In genomic region chrX:1518512-1518911, GRCh38 we compare ENCODE assay signal across 21 cellular contexts. TPM values are rescaled to one million over a fixed set of nuclear protein-coding genes. Genes with fewer than 3 reads are reported as not detected.
DNase-seq lines count a peak whose midpoint lies in the region; ATAC-seq and TF ChIP-seq lines count a peak whose summit lies in the region.
"Had no signal": no experiment of that assay in that cellular context is flagged by ENCODE, and none has a peak within 500 bp of the region (broad histone marks: within the 10 kb centered on the region; RNA-seq: fewer than 3 reads in every experiment).

No MANE protein-coding gene starts in this region.

- H3K36me3 ChIP-seq in Karpas-422 (ENCODE audit: insufficient read depth, low read length) (peaks cover 43% of the 10 kb centered on the region), neutrophil (no peaks in the 10 kb centered on the region)

- H2AFZ ChIP-seq in Karpas-422 (ENCODE audit: low read length) = no peak overlapping the region
- H2AFZ ChIP-seq: hepatocyte had no signal

- peak overlapping the region; percentile 15 for H3K27ac Mint-ChIP-seq in T-helper 2 cell treated with Interferon-gamma antibody and Interleukin-4, amounts not matched to agents 5 μg/mL and 100 μg/mL, for 36 hours
- H3K27ac Mint-ChIP-seq in activated T-helper 2 cell treated with anti-CD3 and anti-CD28 coated beads, Interferon-gamma antibody, Interleukin-2, Interleukin-4, amounts not matched to agents 10 μg/mL and 5 μg/mL and 100 μg/mL, durations not matched to agents 14 hours and 24 hours and 36 hours = peak overlapping the region; percentile 15
- H3K27ac Mint-ChIP-seq: progenitor cell of endocrine pancreas had no signal

- intact Hi-C loops in activated T-helper 2 cell treated with anti-CD3 and anti-CD28 coated beads, Interferon-gamma antibody, Interleukin-2, Interleukin-4, amounts not matched to agents 10 μg/mL and 5 μg/mL and 100 μg/mL, durations not matched to agents 14 hours and 24 hours and 36 hours (cut with micrococcal nuclease) = no loop called here

- H3K9me3 ChIP-seq in Karpas-422 (ENCODE audit: low read length) (peaks cover 9% of the 10 kb centered on the region; the same call in 1 of the 2 replicates), neutrophil (no peaks in the 10 kb centered on the region)

- no peaks in the 10 kb centered on the region for H3K9me2 ChIP-seq in Karpas-422 (replicated peaks; ENCODE audit: insufficient read depth, low read length)

- no peak for TF ChIP-seq CTCF in neutrophil (IDR thresholded peaks at IDR 0.05)

- no peaks in the 10 kb centered on the region for H3K27me3 Mint-ChIP-seq in T-helper 2 cell treated with Interferon-gamma antibody and Interleukin-4, amounts not matched to agents 5 μg/mL and 100 μg/mL, for 36 hours (ENCODE audit: low read depth)
- no peaks in the 10 kb centered on the region for H3K27me3 Mint-ChIP-seq in activated T-helper 2 cell treated with anti-CD3 and anti-CD28 coated beads, Interferon-gamma antibody, Interleukin-2, Interleukin-4, amounts not matched to agents 10 μg/mL and 5 μg/mL and 100 μg/mL, durations not matched to agents 14 hours and 24 hours and 36 hours (ENCODE audit: low read depth)
- H3K27me3 Mint-ChIP-seq: activated naive CD4-positive, alpha-beta T cell treated with anti-CD3 and anti-CD28 coated beads, Interleukin-2, amount 10 ng/mL, durations not matched to agents 7 days and 5 days had no signal

- ATAC-seq in left lobe of liver = no peak
- no peak for ATAC-seq in GM18907 (IDR thresholded peaks at IDR 0.05; ENCODE audit: unreplicated experiment)
- ATAC-seq: activated CD4-positive, CD25-positive, alpha-beta regulatory T cell treated with anti-CD3 and anti-CD28 coated beads, Interleukin-2, amount 50 U/mL, for 24 hours; HepG2 had no signal

- H3K27ac ChIP-seq in Karpas-422 (ENCODE audit: low read length) (peak overlapping the region; percentile 95), neutrophil (peak overlapping the region; percentile 38)
- H3K27ac ChIP-seq: hepatocyte had no signal

- H4K20me1 ChIP-seq in Karpas-422 (ENCODE audit: insufficient read depth, low read depth, low read length) = peaks cover 6% of the 10 kb centered on the region; the same call in 1 of the 2 replicates

- H3K27me3 ChIP-seq in Karpas-422 (ENCODE audit: low read length) = no peaks in the 10 kb centered on the region
- no peaks in the 10 kb centered on the region for H3K27me3 ChIP-seq in neutrophil
- H3K27me3 ChIP-seq: hepatocyte had no signal

- H3K4me2 ChIP-seq in Karpas-422 (ENCODE audit: low read depth, low read length, poor library complexity, severe bottlenecking) = no peak overlapping the region
- H3K4me2 ChIP-seq: hepatocyte had no signal

- no peak overlapping the region; the same call in 1 of the 2 replicates for H3K9ac ChIP-seq in Karpas-422 (ENCODE audit: low read length)

- H3K4me3 ChIP-seq in Karpas-422 (ENCODE audit: low read length) (no peak overlapping the region), neutrophil (ENCODE audit: low read depth in 1 of 2, low read length in 1 of 2) (no peak overlapping the region)
- H3K4me3 ChIP-seq: hepatocyte had no signal

- peaks cover 73% of the 10 kb centered on the region for H3K79me2 ChIP-seq in Karpas-422 (ENCODE audit: low read length)
- H3K79me2 ChIP-seq: hepatocyte had no signal

- H3K4me1 Mint-ChIP-seq in T-helper 2 cell treated with Interferon-gamma antibody and Interleukin-4, amounts not matched to agents 5 μg/mL and 100 μg/mL, for 36 hours (ENCODE audit: low read depth) = peaks cover 49% of the 10 kb centered on the region
- H3K4me1 Mint-ChIP-seq in activated T-helper 2 cell treated with anti-CD3 and anti-CD28 coated beads, Interferon-gamma antibody, Interleukin-2, Interleukin-4, amounts not matched to agents 10 μg/mL and 5 μg/mL and 100 μg/mL, durations not matched to agents 14 hours and 24 hours and 36 hours (ENCODE audit: low read depth) = peaks cover 49% of the 10 kb centered on the region

- DNase-seq in T-helper 2 cell treated with Interferon-gamma antibody and Interleukin-4, amounts not matched to agents 5 μg/mL and 100 μg/mL, for 36 hours (ENCODE audit: low spot score) = no peak
- no peak for DNase-seq in T-helper 2 cell
- no peak for DNase-seq in Karpas-422
- no peak for DNase-seq in activated T-helper 2 cell treated with anti-CD3 and anti-CD28 coated beads, Interferon-gamma antibody, Interleukin-2, Interleukin-4, amounts not matched to agents 10 μg/mL and 5 μg/mL and 100 μg/mL, durations not matched to agents 14 hours and 24 hours and 36 hours (ENCODE audit: low spot score)
- no peak for DNase-seq in left lobe of liver (ENCODE audit: low spot score)
- no peak for DNase-seq in NCI-H82 (lab: John Stamatoyannopoulos, UW)
- DNase-seq: activated naive CD4-positive, alpha-beta T cell treated with anti-CD3 and anti-CD28 coated beads, Interleukin-2, amount 10 ng/mL, durations not matched to agents 7 days and 5 days; C1 segment of cervical spinal cord; DMS53; GOT3; islet precursor cell; MM.1S; NCI-H2029; SHP77 had no signal

- H3K4me3 Mint-ChIP-seq in T-helper 2 cell treated with Interferon-gamma antibody and Interleukin-4, amounts not matched to agents 5 μg/mL and 100 μg/mL, for 36 hours = no peak overlapping the region
- H3K4me3 Mint-ChIP-seq in activated T-helper 2 cell treated with anti-CD3 and anti-CD28 coated beads, Interferon-gamma antibody, Interleukin-2, Interleukin-4, amounts not matched to agents 10 μg/mL and 5 μg/mL and 100 μg/mL, durations not matched to agents 14 hours and 24 hours and 36 hours (ENCODE audit: low read depth) = no peak overlapping the region
- H3K4me3 Mint-ChIP-seq: activated naive CD4-positive, alpha-beta T cell treated with anti-CD3 and anti-CD28 coated beads, Interleukin-2, amount 10 ng/mL, durations not matched to agents 7 days and 5 days had no signal

- H3K9me3 Mint-ChIP-seq in T-helper 2 cell treated with Interferon-gamma antibody and Interleukin-4, amounts not matched to agents 5 μg/mL and 100 μg/mL, for 36 hours = peaks cover 19% of the 10 kb centered on the region
- H3K9me3 Mint-ChIP-seq in activated T-helper 2 cell treated with anti-CD3 and anti-CD28 coated beads, Interferon-gamma antibody, Interleukin-2, Interleukin-4, amounts not matched to agents 10 μg/mL and 5 μg/mL and 100 μg/mL, durations not matched to agents 14 hours and 24 hours and 36 hours = peaks cover 20% of the 10 kb centered on the region

- peaks cover 62% of the 10 kb centered on the region for H3K36me3 Mint-ChIP-seq in T-helper 2 cell treated with Interferon-gamma antibody and Interleukin-4, amounts not matched to agents 5 μg/mL and 100 μg/mL, for 36 hours (ENCODE audit: low read depth)
- H3K36me3 Mint-ChIP-seq in activated T-helper 2 cell treated with anti-CD3 and anti-CD28 coated beads, Interferon-gamma antibody, Interleukin-2, Interleukin-4, amounts not matched to agents 10 μg/mL and 5 μg/mL and 100 μg/mL, durations not matched to agents 14 hours and 24 hours and 36 hours (ENCODE audit: low read depth) = peaks cover 68% of the 10 kb centered on the region

- H3K4me1 ChIP-seq in Karpas-422 (ENCODE audit: low read length) (peaks cover 23% of the 10 kb centered on the region), neutrophil (ENCODE audit: control insufficient read depth in 1 of 2, insufficient read depth in 1 of 2, low read depth in 1 of 2, low read length in 1 of 2) (peaks cover 29 to 38% of the 10 kb centered on the region in 2 experiments)

RNA-seq across cellular contexts. Expression of gene P2RY8, which starts 18.5 kb away (rescaled TPM):
- 87.1 and 130 TPM in 2 replicates for total RNA-seq in Karpas-422 (2014; rRNA removed; shearing (Covaris generic); ENCODE audit: low replicate concordance)
- 33.1 and 34.5 TPM in 2 replicates for total RNA-seq in activated T-helper 2 cell treated with anti-CD3 and anti-CD28 coated beads, Interferon-gamma antibody, Interleukin-2, Interleukin-4, amounts not matched to agents 10 μg/mL and 5 μg/mL and 100 μg/mL, durations not matched to agents 14 hours and 24 hours and 36 hours
- 0.48 TPM for total RNA-seq in left lobe of liver
- total RNA-seq: endothelial cell of umbilical vein, progenitor cell of endocrine pancreas had no signal

Comparison
In these comparisons a context has a peak if more than half of its experiments do, and no peak if none do; other contexts are left out.
1. RNA of gene P2RY8, which starts 18.5 kb away (total RNA-seq): 87.1 to 130 TPM in Karpas-422 and 33.1 to 34.5 TPM in activated T-helper 2 cell treated with anti-CD3 and anti-CD28 coated beads, Interferon-gamma antibody, Interleukin-2, Interleukin-4, amounts not matched to agents 10 μg/mL and 5 μg/mL and 100 μg/mL, durations not matched to agents 14 hours and 24 hours and 36 hours; 0.48 TPM in left lobe of liver (single experiment); every median in the first group is over 10 times any median in the second.